2 cellular contexts compared by ENCODE assay signal in the genomic region with DNA sequence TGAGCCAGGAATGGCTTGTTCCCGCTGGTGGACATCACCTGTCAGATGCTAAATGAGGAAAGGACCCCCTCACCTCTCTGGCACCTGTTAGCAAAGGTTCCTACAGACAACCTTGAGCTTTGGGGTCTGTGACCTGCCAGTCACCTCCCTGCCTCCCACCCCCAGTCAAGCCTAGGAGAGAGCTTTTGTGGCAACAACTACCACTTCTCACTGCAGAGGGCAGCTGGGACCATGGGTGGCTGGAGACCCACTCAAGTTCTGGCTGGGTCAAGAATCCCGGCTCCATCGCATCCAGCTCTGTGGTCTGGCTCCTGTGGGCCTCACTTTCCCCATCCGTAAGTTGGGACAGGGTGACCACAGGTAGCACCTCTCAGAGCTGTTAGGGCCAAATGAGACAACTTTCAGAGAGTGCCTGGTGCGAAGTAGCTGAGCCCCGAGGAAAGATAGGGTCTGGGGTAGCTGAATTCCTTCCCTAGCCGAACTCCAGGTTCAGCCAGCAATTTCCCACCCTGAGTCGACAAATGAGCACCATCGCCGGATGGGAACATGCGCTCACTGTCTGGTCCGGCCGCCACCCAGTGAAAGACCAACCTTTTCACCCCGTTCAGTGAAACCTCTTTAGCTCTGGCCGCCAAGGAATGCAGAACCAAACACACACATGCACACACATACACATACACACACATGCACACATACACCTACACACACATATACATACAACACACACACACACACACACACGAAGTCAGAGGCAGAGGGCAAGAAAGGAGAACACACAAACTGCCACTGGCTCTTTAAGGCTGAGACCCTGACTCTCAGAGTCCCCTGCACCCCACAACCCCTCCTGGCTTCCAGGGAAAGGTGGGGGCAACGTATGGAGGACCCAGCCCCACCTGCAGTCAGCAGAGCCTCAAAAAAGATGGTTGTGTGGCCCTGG.
TF ChIP-seq lines count a peak whose summit lies in the region.

No MANE protein-coding gene starts in this region.

TF ChIP-seq in GM12891, 5 proteins besides CTCF, POLR2A, EP300 and RAD21:
- no peak for TF ChIP-seq PAX5 (IDR thresholded peaks at IDR 0.05; ENCODE audit: insufficient read depth, low read length, severe bottlenecking)
- TF ChIP-seq POLR2AphosphoS5 (IDR thresholded peaks at IDR 0.05; ENCODE audit: low read depth, low read length) = no peak
- TF ChIP-seq POU2F2 (IDR thresholded peaks at IDR 0.05; ENCODE audit: low read depth, low read length) = no peak
- TF ChIP-seq TAF1 (IDR thresholded peaks at IDR 0.05; ENCODE audit: low read depth, low read length) = no peak
- no peak for TF ChIP-seq SPI1 (IDR thresholded peaks at IDR 0.05; ENCODE audit: low read depth, low read length)

TF ChIP-seq in K562, 482 proteins besides CTCF, POLR2A, EP300 and RAD21:
- TF ChIP-seq, protein P1, sequence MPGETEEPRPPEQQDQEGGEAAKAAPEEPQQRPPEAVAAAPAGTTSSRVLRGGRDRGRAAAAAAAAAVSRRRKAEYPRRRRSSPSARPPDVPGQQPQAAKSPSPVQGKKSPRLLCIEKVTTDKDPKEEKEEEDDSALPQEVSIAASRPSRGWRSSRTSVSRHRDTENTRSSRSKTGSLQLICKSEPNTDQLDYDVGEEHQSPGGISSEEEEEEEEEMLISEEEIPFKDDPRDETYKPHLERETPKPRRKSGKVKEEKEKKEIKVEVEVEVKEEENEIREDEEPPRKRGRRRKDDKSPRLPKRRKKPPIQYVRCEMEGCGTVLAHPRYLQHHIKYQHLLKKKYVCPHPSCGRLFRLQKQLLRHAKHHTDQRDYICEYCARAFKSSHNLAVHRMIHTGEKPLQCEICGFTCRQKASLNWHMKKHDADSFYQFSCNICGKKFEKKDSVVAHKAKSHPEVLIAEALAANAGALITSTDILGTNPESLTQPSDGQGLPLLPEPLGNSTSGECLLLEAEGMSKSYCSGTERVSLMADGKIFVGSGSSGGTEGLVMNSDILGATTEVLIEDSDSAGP (CRISPR knock-in tag; IDR thresholded peaks at IDR 0.05) = 0 out of 2 replicates have a peak, but pooled peaks have one; percentile 53
- TF ChIP-seq, protein P2, sequence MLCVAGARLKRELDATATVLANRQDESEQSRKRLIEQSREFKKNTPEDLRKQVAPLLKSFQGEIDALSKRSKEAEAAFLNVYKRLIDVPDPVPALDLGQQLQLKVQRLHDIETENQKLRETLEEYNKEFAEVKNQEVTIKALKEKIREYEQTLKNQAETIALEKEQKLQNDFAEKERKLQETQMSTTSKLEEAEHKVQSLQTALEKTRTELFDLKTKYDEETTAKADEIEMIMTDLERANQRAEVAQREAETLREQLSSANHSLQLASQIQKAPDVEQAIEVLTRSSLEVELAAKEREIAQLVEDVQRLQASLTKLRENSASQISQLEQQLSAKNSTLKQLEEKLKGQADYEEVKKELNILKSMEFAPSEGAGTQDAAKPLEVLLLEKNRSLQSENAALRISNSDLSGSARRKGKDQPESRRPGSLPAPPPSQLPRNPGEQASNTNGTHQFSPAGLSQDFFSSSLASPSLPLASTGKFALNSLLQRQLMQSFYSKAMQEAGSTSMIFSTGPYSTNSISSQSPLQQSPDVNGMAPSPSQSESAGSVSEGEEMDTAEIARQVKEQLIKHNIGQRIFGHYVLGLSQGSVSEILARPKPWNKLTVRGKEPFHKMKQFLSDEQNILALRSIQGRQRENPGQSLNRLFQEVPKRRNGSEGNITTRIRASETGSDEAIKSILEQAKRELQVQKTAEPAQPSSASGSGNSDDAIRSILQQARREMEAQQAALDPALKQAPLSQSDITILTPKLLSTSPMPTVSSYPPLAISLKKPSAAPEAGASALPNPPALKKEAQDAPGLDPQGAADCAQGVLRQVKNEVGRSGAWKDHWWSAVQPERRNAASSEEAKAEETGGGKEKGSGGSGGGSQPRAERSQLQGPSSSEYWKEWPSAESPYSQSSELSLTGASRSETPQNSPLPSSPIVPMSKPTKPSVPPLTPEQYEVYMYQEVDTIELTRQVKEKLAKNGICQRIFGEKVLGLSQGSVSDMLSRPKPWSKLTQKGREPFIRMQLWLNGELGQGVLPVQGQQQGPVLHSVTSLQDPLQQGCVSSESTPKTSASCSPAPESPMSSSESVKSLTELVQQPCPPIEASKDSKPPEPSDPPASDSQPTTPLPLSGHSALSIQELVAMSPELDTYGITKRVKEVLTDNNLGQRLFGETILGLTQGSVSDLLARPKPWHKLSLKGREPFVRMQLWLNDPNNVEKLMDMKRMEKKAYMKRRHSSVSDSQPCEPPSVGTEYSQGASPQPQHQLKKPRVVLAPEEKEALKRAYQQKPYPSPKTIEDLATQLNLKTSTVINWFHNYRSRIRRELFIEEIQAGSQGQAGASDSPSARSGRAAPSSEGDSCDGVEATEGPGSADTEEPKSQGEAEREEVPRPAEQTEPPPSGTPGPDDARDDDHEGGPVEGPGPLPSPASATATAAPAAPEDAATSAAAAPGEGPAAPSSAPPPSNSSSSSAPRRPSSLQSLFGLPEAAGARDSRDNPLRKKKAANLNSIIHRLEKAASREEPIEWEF (CRISPR knock-in tag; IDR thresholded peaks at IDR 0.05) = no peak
- no peak for TF ChIP-seq ZC3H4 (CRISPR knock-in tag; IDR thresholded peaks at IDR 0.05; ENCODE audit: borderline replicate concordance)
